8 cellular contexts compared by ENCODE assay signal in genomic region chr4:119212964-119213606, GRCh38. TPM values are rescaled to one million over a fixed set of nuclear protein-coding genes. Genes with fewer than 3 reads are reported as not detected.
A peak's percentile ranks its signal among the peaks of the same experiment; 100 is the strongest.
DNase-seq lines count a peak whose midpoint lies in the region; ATAC-seq and TF ChIP-seq lines count a peak whose summit lies in the region.

No MANE protein-coding gene starts in this region.

- 0 to 3% methylated on average over 4 to 5 of the region's 24 CpGs for WGBS in thyroid gland, 2 donors

- ATAC-seq in activated naive CD4-positive, alpha-beta T cell treated with anti-CD3 and anti-CD28 coated beads, Interleukin-2, amount 50 U/mL, for 72 hours = peak; percentile 46 to 64
- peak; percentile 82 for ATAC-seq in omental fat pad (ENCODE audit: low FRiP score)

- H3K4me1 ChIP-seq in SJSA1 (replicated peaks) (peaks cover 31% of the 10 kb centered on the region), thyroid gland (peaks cover 0 to 4% of the 10 kb centered on the region in 2 donors)

- intact Hi-C loops in head of caudate nucleus (cut with DNase I) = loop anchor here (10.0 kb wide), 1 partner anchor 168 kb away; no protein-coding TSS in a partner anchor
- intact Hi-C loops in thyroid gland (cut with DNase I) = loop anchor here (10.0 kb wide), 1 partner anchor 72 kb away; no protein-coding TSS in a partner anchor

- no peak for TF ChIP-seq CTCF in omental fat pad (IDR thresholded peaks at IDR 0.05)
- TF ChIP-seq CTCF in thyroid gland (IDR thresholded peaks at IDR 0.05) = peak in 2 of 6 experiments; percentile 4 to 29

- DNase-seq in ELR (ENCODE audit: low read depth) (peak; percentile 92), GOT3 (lab: John Stamatoyannopoulos, UW) (peak; percentile 59), Kasumi-1 (lab: John Stamatoyannopoulos, UW) (peak; percentile 75 to 76), SJSA1 (ENCODE audit: low read depth in 1 of 2, low spot score in 2 of 2) (peak; percentile 85 to 93), head of caudate nucleus (peak; percentile 42 to 89 (median 70)), omental fat pad (ENCODE audit: low spot score) (peak; percentile 64), thyroid gland (peak; percentile 89 to 90)
- peak; percentile 67 to 85 for DNase-seq in activated naive CD4-positive, alpha-beta T cell treated with anti-CD3 and anti-CD28 coated beads, Interleukin-2, amount 50 U/mL, for 72 hours (ENCODE audit: low spot score in 2 of 2)

- H3K27ac ChIP-seq in SJSA1 = peak overlapping the region; percentile 54
- H3K27ac ChIP-seq in thyroid gland = peak overlapping the region; percentile 95 to 97 (median 96)

- peak overlapping the region; percentile 64 for H3K4me3 ChIP-seq in SJSA1
- peak overlapping the region; percentile 36 to 92 (median 75) for H3K4me3 ChIP-seq in thyroid gland (replicated peaks in 1 of 3)

- TF ChIP-seq POLR2A in thyroid gland (IDR thresholded peaks at IDR 0.05) = no peak

- peak overlapping the region; percentile 92 to 97 for H3K27ac Mint-ChIP-seq in activated naive CD4-positive, alpha-beta T cell treated with anti-CD3 and anti-CD28 coated beads, Interleukin-2, amount 50 U/mL, for 72 hours

- no peaks in the 10 kb centered on the region for H3K27me3 ChIP-seq in SJSA1 (replicated peaks)
- no peaks in the 10 kb centered on the region for H3K27me3 ChIP-seq in thyroid gland

- peaks cover 21 to 24% of the 10 kb centered on the region in 2 donors for H3K36me3 Mint-ChIP-seq in activated naive CD4-positive, alpha-beta T cell treated with anti-CD3 and anti-CD28 coated beads, Interleukin-2, amount 50 U/mL, for 72 hours

- H3K36me3 ChIP-seq in SJSA1 = peaks cover 10% of the 10 kb centered on the region; the same call in 1 of the 2 replicates
- peaks cover 0 to 4% of the 10 kb centered on the region in 2 donors for H3K36me3 ChIP-seq in thyroid gland

- H3K9me3 ChIP-seq in SJSA1 (replicated peaks) (no peaks in the 10 kb centered on the region), thyroid gland (no peaks in the 10 kb centered on the region)

- no peaks in the 10 kb centered on the region for H3K9me3 Mint-ChIP-seq in activated naive CD4-positive, alpha-beta T cell treated with anti-CD3 and anti-CD28 coated beads, Interleukin-2, amount 50 U/mL, for 72 hours

RNA-seq across cellular contexts. Expression of gene USP53, which starts 0.6 kb away (rescaled TPM):
- 13.8 and 14.7 TPM in 2 replicates for total RNA-seq in SJSA1 (2014; rRNA removed; shearing (Covaris generic))
- total RNA-seq in activated naive CD4-positive, alpha-beta T cell treated with anti-CD3 and anti-CD28 coated beads, Interleukin-2, amount 50 U/mL, for 72 hours = 10 to 100 TPM; 16.7 to 24.4 TPM
- 100 to 1,000 TPM in 2 of 4 donors, 10 to 100 TPM in 2; 55.5 to 143 (median 105) TPM for total RNA-seq in omental fat pad
- total RNA-seq in thyroid gland = 100 to 1,000 TPM in 1 of 4 donors, 10 to 100 TPM in 3; 42.5 to 113 (median 68.3) TPM

Comparison
In these comparisons a context has a peak if more than half of its experiments do, and no peak if none do; other contexts are left out.
1. Peak in every context shown above with its lines: DNase-seq, ATAC-seq, H3K4me3 ChIP-seq and H3K27ac ChIP-seq.